In genomic region chr17:50474523-50474922, GRCh38 we compare ENCODE assay signal across 25 cellular contexts. TPM values are rescaled to one million over a fixed set of nuclear protein-coding genes. Genes with fewer than 3 reads are reported as not detected.
DNase-seq lines count a peak whose midpoint lies in the region; ATAC-seq and TF ChIP-seq lines count a peak whose summit lies in the region.
"Had no signal": no experiment of that assay in that cellular context is flagged by ENCODE, and none has a peak within 500 bp of the region (broad histone marks: within the 10 kb centered on the region; RNA-seq: fewer than 3 reads in every experiment).

No MANE protein-coding gene starts in this region.

- TF ChIP-seq CTCF in lower lobe of right lung (IDR thresholded peaks at IDR 0.05): no peak
- TF ChIP-seq CTCF in thyroid gland (IDR thresholded peaks at IDR 0.05): no peak
- no peak for TF ChIP-seq CTCF in MM.1S (IDR thresholded peaks at IDR 0.05; ENCODE audit: low read length)

- H3K9me3 ChIP-seq in lower lobe of right lung (no peaks in the 10 kb centered on the region), thyroid gland (no peaks in the 10 kb centered on the region), MM.1S (replicated peaks; ENCODE audit: insufficient read depth, low read length) (no peaks in the 10 kb centered on the region)
- H3K9me3 ChIP-seq: SJCRH30 had no signal

- peaks cover under 1% of the 10 kb centered on the region for H3K79me2 ChIP-seq in MM.1S (ENCODE audit: low read length)

- DNase-seq in cerebellar cortex (ENCODE audit: low spot score): peak; percentile 38
- peak; percentile 7 for DNase-seq in lower lobe of right lung
- DNase-seq in thyroid gland: peak; percentile 49 to 65
- DNase-seq in NCI-H2227 (lab: John Stamatoyannopoulos, UW; ENCODE audit: unreplicated experiment): no peak
- no peak for DNase-seq in MM.1S
- DNase-seq: C1 segment of cervical spinal cord; CD4-positive, alpha-beta memory T cell; COR-L47; DMS 273 treated with DMSO at 0.1 percent for 48 hours; DMS79; EL; GF-D8; KBM-7; NCI-H1048; NCI-H1417 treated with DMSO at 0.1 percent for 48 hours; NCI-H1694 treated with DMSO at 0.1 percent for 48 hours; NCI-H2081 treated with DMSO at 0.1 percent for 48 hours; NCI-H2171 treated with DMSO at 0.1 percent for 48 hours; NCI-H524 treated with DMSO at 0.1 percent for 48 hours; NCI-H774; SJCRH30 had no signal

- H3K4me3 Mint-ChIP-seq in IgD-negative memory B cell: no peak overlapping the region
- H3K4me3 Mint-ChIP-seq: CD4-positive, alpha-beta memory T cell had no signal

- H4K20me1 ChIP-seq in MM.1S (ENCODE audit: insufficient read depth, low read length): no peaks in the 10 kb centered on the region

- intact Hi-C loops in lower lobe of right lung (cut with DNase I) (no loop called here), thyroid gland (cut with DNase I) (no loop called here)

- H3K4me3 ChIP-seq in lower lobe of right lung (no peak overlapping the region), thyroid gland (replicated peaks in 1 of 3) (no peak overlapping the region), MM.1S (ENCODE audit: low read length) (no peak overlapping the region)
- H3K4me3 ChIP-seq: SJCRH30 had no signal

- H3K36me3 Mint-ChIP-seq in IgD-negative memory B cell: peaks cover 8% of the 10 kb centered on the region

- H3K27me3 Mint-ChIP-seq in IgD-negative memory B cell: no peaks in the 10 kb centered on the region

- peak overlapping the region in 2 of 3 donors; percentile 40 to 78 for H3K27ac Mint-ChIP-seq in IgD-negative memory B cell

- H3K9me2 ChIP-seq in MM.1S (replicated peaks; ENCODE audit: insufficient read depth, low read length): no peaks in the 10 kb centered on the region

- no peak overlapping the region for H3K4me2 ChIP-seq in MM.1S (ENCODE audit: low read depth, low read length)

- no peak overlapping the region for H3K9ac ChIP-seq in MM.1S (ENCODE audit: low read length)

- no peak overlapping the region for H3K27ac ChIP-seq in lower lobe of right lung
- peak overlapping the region in 2 of 3 donors; percentile 24 to 27 for H3K27ac ChIP-seq in thyroid gland
- no peak overlapping the region for H3K27ac ChIP-seq in MM.1S (ENCODE audit: low read length)
- H3K27ac ChIP-seq: SJCRH30 had no signal

- no peak overlapping the region for H2AFZ ChIP-seq in MM.1S (ENCODE audit: low read length)

- 41 to 47% methylated on average over 6 of the region's 6 CpGs for WGBS in thyroid gland, 2 donors

- no peaks in the 10 kb centered on the region for H3K9me3 Mint-ChIP-seq in IgD-negative memory B cell
- H3K9me3 Mint-ChIP-seq: CD4-positive, alpha-beta memory T cell had no signal

- H3K4me1 Mint-ChIP-seq in IgD-negative memory B cell: peaks cover 9 to 13% (median 9%) of the 10 kb centered on the region in 3 donors

- H3F3A ChIP-seq in MM.1S (ENCODE audit: insufficient read depth, low read length): peaks cover 12% of the 10 kb centered on the region

- H3K4me1 ChIP-seq in lower lobe of right lung (peaks cover 12% of the 10 kb centered on the region), thyroid gland (peaks cover 9 to 38% of the 10 kb centered on the region in 2 donors), MM.1S (ENCODE audit: low read length) (peaks cover 5% of the 10 kb centered on the region; the same call in 1 of the 2 replicates)
- H3K4me1 ChIP-seq: SJCRH30 had no signal

- H3K36me3 ChIP-seq in lower lobe of right lung (peaks cover 27% of the 10 kb centered on the region), thyroid gland (peaks cover 5 to 24% of the 10 kb centered on the region in 2 donors), MM.1S (replicated peaks; ENCODE audit: insufficient read depth, low read length) (no peaks in the 10 kb centered on the region)
- H3K36me3 ChIP-seq: SJCRH30 had no signal

- ATAC-seq in lower lobe of right lung (no peak), GM21526 (IDR thresholded peaks at IDR 0.05; ENCODE audit: low FRiP score, unreplicated experiment) (no peak)

- H3K27me3 ChIP-seq in lower lobe of right lung (ENCODE audit: low read depth): no peaks in the 10 kb centered on the region
- H3K27me3 ChIP-seq in thyroid gland: no peaks in the 10 kb centered on the region
- H3K27me3 ChIP-seq in MM.1S (replicated peaks; ENCODE audit: insufficient read depth, low read length): no peaks in the 10 kb centered on the region
- H3K27me3 ChIP-seq: SJCRH30 had no signal

- TF ChIP-seq POLR2A in thyroid gland (IDR thresholded peaks at IDR 0.05): no peak

RNA-seq across cellular contexts. Expression of gene RSAD1, which starts 4.1 kb away (rescaled TPM):
- polyA plus RNA-seq in IgD-negative memory B cell: 54.4 TPM
- 29.2 TPM for total RNA-seq in lower lobe of right lung
- 10 to 100 TPM; 30.2 to 50.1 (median 34.7) TPM for total RNA-seq in thyroid gland

RNA-seq across cellular contexts. Expression of gene CHAD, which starts 5.8 kb away (rescaled TPM):
- polyA plus RNA-seq in IgD-negative memory B cell: 41.9 TPM
- total RNA-seq in lower lobe of right lung: not detected
- under 1 TPM in 1 of 4 donors, not detected in 3; 0.67 TPM for total RNA-seq in thyroid gland
- total RNA-seq: A673; CD4-positive, alpha-beta memory T cell; HT-29; SJCRH30 had no signal

RNA-seq across cellular contexts. Expression of gene MYCBPAP, which starts 33.7 kb away (rescaled TPM):
- 1.3 TPM for polyA plus RNA-seq in IgD-negative memory B cell
- total RNA-seq in lower lobe of right lung: 3.8 TPM
- 1 to 10 TPM in 3 of 4 donors, under 1 TPM in 1; 0.78 to 3.2 (median 1.6) TPM for total RNA-seq in thyroid gland
- total RNA-seq: HT-29, SJCRH30 had no signal

RNA-seq across cellular contexts. Expression of gene ACSF2, which starts 48.5 kb away (rescaled TPM):
- polyA plus RNA-seq in IgD-negative memory B cell: 28.6 TPM
- 70.4 TPM for total RNA-seq in lower lobe of right lung
- 100 to 1,000 TPM in 3 of 4 donors, 10 to 100 TPM in 1; 97.3 to 193 (median 143) TPM for total RNA-seq in thyroid gland

RNA-seq across cellular contexts. Expression of gene EPN3, which starts 58.0 kb away (rescaled TPM):
- polyA plus RNA-seq in IgD-negative memory B cell: not detected
- total RNA-seq in lower lobe of right lung (1.5 TPM), thyroid gland (10 to 100 TPM in 1 of 4 donors, 1 to 10 TPM in 1, under 1 TPM in 1, not detected in 1; 0.63 to 31.6 (median 3.5) TPM)
- total RNA-seq: CD4-positive, alpha-beta memory T cell; SJCRH30 had no signal
- polyA plus RNA-seq: CD4-positive, alpha-beta memory T cell had no signal

Comparison
In these comparisons a context has a peak if more than half of its experiments do, and no peak if none do; other contexts are left out.
1. DNase-seq: peak in cerebellar cortex (single experiment), lower lobe of right lung (single experiment) and thyroid gland (2 of 2); none in NCI-H2227 (single experiment) and MM.1S (single experiment).
2. H3K27ac ChIP-seq: peak in thyroid gland (2 of 3); none in lower lobe of right lung (single experiment) and MM.1S (single experiment).